3 cellular contexts compared by ENCODE assay signal in genomic region chrX:4550018-4550417, GRCh38.
TF ChIP-seq lines count a peak whose summit lies in the region.

No MANE protein-coding gene starts in this region.

TF ChIP-seq in SK-N-SH, 30 proteins besides CTCF, POLR2A, EP300 and RAD21 (continued from another document):
- TF ChIP-seq MAX (IDR thresholded peaks at IDR 0.05; ENCODE audit: low read depth) (no peak), TEAD4 (IDR thresholded peaks at IDR 0.05; ENCODE audit: borderline replicate concordance, insufficient read depth) (no peak), PBX3 (IDR thresholded peaks at IDR 0.05) (no peak), FOXJ3 (CRISPR knock-in tag; IDR thresholded peaks at IDR 0.05) (no peak)

TF ChIP-seq in SK-N-SH treated with all-trans-retinoic acid at 6 μM for 48 hours, 23 proteins besides CTCF, POLR2A, EP300 and RAD21 (continued from another document):
- TF ChIP-seq CSRNP3 (CRISPR knock-in tag; IDR thresholded peaks at IDR 0.05): no peak
- TF ChIP-seq ISL1 (CRISPR knock-in tag; IDR thresholded peaks at IDR 0.05): no peak
- TF ChIP-seq ESRRG (CRISPR knock-in tag; IDR thresholded peaks at IDR 0.05): no peak
- no peak for TF ChIP-seq SNAI2 (CRISPR knock-in tag; IDR thresholded peaks at IDR 0.05)
- no peak for TF ChIP-seq TCF4 (CRISPR knock-in tag; IDR thresholded peaks at IDR 0.05; ENCODE audit: borderline replicate concordance)
- TF ChIP-seq OSR1 (CRISPR knock-in tag; IDR thresholded peaks at IDR 0.05): no peak
- TF ChIP-seq ARNTL (CRISPR knock-in tag; IDR thresholded peaks at IDR 0.05; ENCODE audit: borderline replicate concordance, low read depth): no peak
- no peak for TF ChIP-seq POU6F1 (CRISPR knock-in tag; IDR thresholded peaks at IDR 0.05; ENCODE audit: borderline replicate concordance, low read depth)
- TF ChIP-seq ZNF8 (CRISPR knock-in tag; IDR thresholded peaks at IDR 0.05): no peak
- no peak for TF ChIP-seq PATZ1 (CRISPR knock-in tag; IDR thresholded peaks at IDR 0.05; ENCODE audit: borderline replicate concordance)
- no peak for TF ChIP-seq CSDC2 (CRISPR knock-in tag; IDR thresholded peaks at IDR 0.05)
- TF ChIP-seq ZNF565 (CRISPR knock-in tag; conservative IDR thresholded peaks at IDR 0.05; ENCODE audit: low read depth): no peak
- TF ChIP-seq BACH2 (CRISPR knock-in tag; IDR thresholded peaks at IDR 0.05; ENCODE audit: borderline replicate concordance): no peak
- no peak for TF ChIP-seq GLIS3 (CRISPR knock-in tag; IDR thresholded peaks at IDR 0.05)

TF ChIP-seq in H1, 55 proteins besides CTCF, POLR2A, EP300 and RAD21 (continued from another document):
- TF ChIP-seq E2F6 (IDR thresholded peaks at IDR 0.05): no peak
- TF ChIP-seq RXRA (IDR thresholded peaks at IDR 0.05; ENCODE audit: insufficient read depth, low read depth, low read length): no peak
- no peak for TF ChIP-seq KDM4A (IDR thresholded peaks at IDR 0.05; ENCODE audit: low read depth, low read length, severe bottlenecking)
- TF ChIP-seq JUN (IDR thresholded peaks at IDR 0.05; ENCODE audit: low read depth, low read length): no peak
- no peak for TF ChIP-seq GABPA (IDR thresholded peaks at IDR 0.05; ENCODE audit: borderline replicate concordance, insufficient read depth, low read length)
- no peak for TF ChIP-seq SP2 (IDR thresholded peaks at IDR 0.05; ENCODE audit: low read length)
- TF ChIP-seq SIN3A (conservative IDR thresholded peaks at IDR 0.05 in 1 of 2, IDR thresholded peaks at IDR 0.05 in 1 of 2; ENCODE audit: low read depth in 1 of 2, low read length in 2 of 2): no peak
